ENCODE assay signal across 12 cellular contexts in genomic region chr6:108164815-108165706, GRCh38. TPM values are rescaled to one million over a fixed set of nuclear protein-coding genes. Genes with fewer than 3 reads are reported as not detected.
DNase-seq lines count a peak whose midpoint lies in the region; ATAC-seq, FAIRE-seq and TF ChIP-seq lines count a peak whose summit lies in the region.
"Had no signal": no experiment of that assay in that cellular context is flagged by ENCODE, and none has a peak within 500 bp of the region (broad histone marks: within the 10 kb centered on the region; RNA-seq: fewer than 3 reads in every experiment).

No MANE protein-coding gene starts in this region.

- no peak for FAIRE-seq in kidney (lab: Jason Lieb, UNC)

- H3K27me3 ChIP-seq in CD8-positive, alpha-beta T cell (ENCODE audit: insufficient read depth, low read length): peaks cover 55% of the 10 kb centered on the region
- peaks cover 99% of the 10 kb centered on the region for H3K27me3 ChIP-seq in GM23248 (replicated peaks; ENCODE audit: insufficient read depth)
- H3K27me3 ChIP-seq in ascending aorta: peaks cover 19% of the 10 kb centered on the region

- intact Hi-C loops in CD8-positive, alpha-beta T cell (cut with DNase I, micrococcal nuclease): no loop called here
- intact Hi-C loops in ascending aorta (cut with DNase I) (no loop called here), kidney (cut with DNase I) (no loop called here)

- no peak overlapping the region for H3K27ac Mint-ChIP-seq in CD8-positive, alpha-beta T cell
- no peak overlapping the region for H3K27ac Mint-ChIP-seq in nephron

- H3K9ac ChIP-seq in GM23248: no peak overlapping the region
- H3K9ac ChIP-seq in kidney (ENCODE audit: low read length in 2 of 2): no peak overlapping the region

- no peaks in the 10 kb centered on the region for H3K9me3 Mint-ChIP-seq in CD8-positive, alpha-beta T cell
- no peaks in the 10 kb centered on the region for H3K9me3 Mint-ChIP-seq in nephron

- H3K4me1 ChIP-seq in CD8-positive, alpha-beta T cell (ENCODE audit: insufficient read depth, low read length): peaks cover 33% of the 10 kb centered on the region
- H3K4me1 ChIP-seq in GM23248 (ENCODE audit: insufficient read depth): no peaks in the 10 kb centered on the region
- H3K4me1 ChIP-seq in ascending aorta: peaks cover 6 to 29% of the 10 kb centered on the region in 2 donors
- peaks cover 6 to 21% of the 10 kb centered on the region in 2 donors for H3K4me1 ChIP-seq in kidney (ENCODE audit: control insufficient read depth in 1 of 2, insufficient read depth in 1 of 2, low read depth in 1 of 2, low read length in 2 of 2)

- no peak overlapping the region for H2AFZ ChIP-seq in GM23248

- no peaks in the 10 kb centered on the region for H3K36me3 Mint-ChIP-seq in CD8-positive, alpha-beta T cell
- no peaks in the 10 kb centered on the region for H3K36me3 Mint-ChIP-seq in nephron (ENCODE audit: low read depth)

- H3F3A ChIP-seq in GM23248 (ENCODE audit: insufficient read depth): no peaks in the 10 kb centered on the region

- no peaks in the 10 kb centered on the region for H3K79me2 ChIP-seq in GM23248 (ENCODE audit: insufficient read depth)

- H4K20me1 ChIP-seq in GM23248 (ENCODE audit: insufficient read depth): no peaks in the 10 kb centered on the region

- H3K4me3 Mint-ChIP-seq in CD8-positive, alpha-beta T cell: peak overlapping the region; percentile 8
- peak overlapping the region; percentile 15 to 47 (median 24) for H3K4me3 Mint-ChIP-seq in nephron

- TF ChIP-seq CTCF in CD8-positive, alpha-beta T cell (IDR thresholded peaks at IDR 0.05): no peak
- TF ChIP-seq CTCF in ascending aorta (IDR thresholded peaks at IDR 0.05): no peak
- TF ChIP-seq CTCF in nephron (IDR thresholded peaks at IDR 0.05; ENCODE audit: unreplicated experiment in 3 of 3): no peak
- no peak for TF ChIP-seq CTCF in kidney (IDR thresholded peaks at IDR 0.05; ENCODE audit: borderline replicate concordance, extremely low read depth, insufficient read depth)

- H3K36me3 ChIP-seq in CD8-positive, alpha-beta T cell (ENCODE audit: insufficient read depth, low read length): no peaks in the 10 kb centered on the region
- no peaks in the 10 kb centered on the region for H3K36me3 ChIP-seq in GM23248 (ENCODE audit: low read depth)
- no peaks in the 10 kb centered on the region for H3K36me3 ChIP-seq in ascending aorta
- no peaks in the 10 kb centered on the region for H3K36me3 ChIP-seq in kidney (ENCODE audit: control insufficient read depth in 1 of 2, insufficient read depth in 2 of 2, low read length in 2 of 2)
- H3K36me3 ChIP-seq: thyroid gland had no signal

- no peak overlapping the region for H3K27ac ChIP-seq in CD8-positive, alpha-beta T cell (ENCODE audit: low read depth, low read length)
- H3K27ac ChIP-seq in GM23248 (no peak overlapping the region), ascending aorta (no peak overlapping the region), kidney (ENCODE audit: low read depth in 2 of 2, low read length in 2 of 2) (no peak overlapping the region)
- H3K27ac ChIP-seq: body of pancreas, thyroid gland had no signal

- H3K9me3 ChIP-seq in CD8-positive, alpha-beta T cell (ENCODE audit: low read length): no peaks in the 10 kb centered on the region
- H3K9me3 ChIP-seq in GM23248 (ENCODE audit: low read depth) (no peaks in the 10 kb centered on the region), ascending aorta (no peaks in the 10 kb centered on the region), kidney (ENCODE audit: control insufficient read depth in 1 of 2, low read length in 2 of 2) (no peaks in the 10 kb centered on the region)
- H3K9me3 ChIP-seq: body of pancreas, thyroid gland had no signal

- H3K27me3 Mint-ChIP-seq in CD8-positive, alpha-beta T cell (ENCODE audit: low read depth): peaks cover 82% of the 10 kb centered on the region
- peaks cover 100% of the 10 kb centered on the region for H3K27me3 Mint-ChIP-seq in nephron (ENCODE audit: low read depth)

- WGBS in GM23248 (ENCODE audit: low coverage in 1 of 2, low lambda C conversion rate in 2 of 2, missing lambda C conversion rate in 2 of 2), 2 experiments: 4 to 6% methylated on average over 61 to 69 of the region's 69 CpGs

- no peaks in the 10 kb centered on the region for H3K9me2 ChIP-seq in GM23248 (ENCODE audit: insufficient read depth)

- POLR2A ChIA-PET in CD8-positive, alpha-beta T cell (lab: Charles Lee): no interaction called here

- no peak for ATAC-seq in CD8-positive, alpha-beta T cell
- ATAC-seq: body of pancreas had no signal

- in situ Hi-C loops in GM23248 (cut with MboI): no loop called here

- no peak for DNase-seq in CD8-positive, alpha-beta T cell
- peak; percentile 10 for DNase-seq in GM23248
- DNase-seq in ascending aorta (ENCODE audit: low spot score in 2 of 2): peak in 1 of 2 donors; percentile 54
- no peak for DNase-seq in RPMI8226
- DNase-seq in HT-29 (ENCODE audit: low spot score): no peak
- no peak for DNase-seq in kidney
- DNase-seq in COLO668 (lab: John Stamatoyannopoulos, UW; ENCODE audit: unreplicated experiment): no peak
- DNase-seq: body of pancreas; stimulated activated CD4-positive, alpha-beta T cell treated with anti-CD3 and anti-CD28 coated beads, Interleukin-1b, Interleukin-23, amount 100 ng/mL, for 48 hours; thyroid gland had no signal

- H3K4me1 Mint-ChIP-seq in CD8-positive, alpha-beta T cell (ENCODE audit: low read depth): peaks cover 39% of the 10 kb centered on the region
- peaks cover 36% of the 10 kb centered on the region for H3K4me1 Mint-ChIP-seq in nephron

- no peak overlapping the region for H3K4me3 ChIP-seq in CD8-positive, alpha-beta T cell (ENCODE audit: low read depth, low read length)
- H3K4me3 ChIP-seq in GM23248 (no peak overlapping the region), ascending aorta (peak overlapping the region; percentile 27 to 52), kidney (ENCODE audit: low read length in 2 of 2) (no peak overlapping the region)
- H3K4me3 ChIP-seq: body of pancreas, thyroid gland had no signal

- H3K4me2 ChIP-seq in GM23248 (ENCODE audit: unreplicated experiment): no peak overlapping the region

- CTCF ChIA-PET in CD8-positive, alpha-beta T cell (lab: Charles Lee): no interaction called here

RNA-seq across cellular contexts. Expression of gene NR2E1, which starts 0.8 kb away (rescaled TPM):
- not detected for total RNA-seq in CD8-positive, alpha-beta T cell
- total RNA-seq in GM23248 (2014; rRNA removed; shearing (Covaris generic)): not detected in 2 replicates
- polyA plus RNA-seq in GM23248 (2016; fragmentation: Nextera tagmentation; extraction: Ambion mirVana): not detected in 2 replicates
- not detected for total RNA-seq in ascending aorta
- total RNA-seq in HT-29 (2014; rRNA removed; shearing (Covaris generic)): not detected in 2 replicates
- total RNA-seq in kidney: not detected
- polyA plus RNA-seq in kidney (ENCODE audit: insufficient read depth, low read depth, low replicate concordance): not detected
- total RNA-seq: body of pancreas, mesenteric fat pad, thyroid gland had no signal

Comparison
In these comparisons a context has a peak if more than half of its experiments do, and no peak if none do; other contexts are left out.
1. H3K4me3 ChIP-seq: peak in ascending aorta (2 of 2); none in CD8-positive, alpha-beta T cell (single experiment), GM23248 (single experiment) and kidney (0 of 2).